In genomic region chr2:33275689-33276444, GRCh38 we compare ENCODE assay signal across 8 cellular contexts.
DNase-seq lines count a peak whose midpoint lies in the region; TF ChIP-seq lines count a peak whose summit lies in the region.

No MANE protein-coding gene starts in this region.

- peak; percentile 68 for DNase-seq in 8988T
- DNase-seq in HT1080 (ENCODE audit: low read depth) = peak; percentile 99
- DNase-seq in activated effector memory CD4-positive, alpha-beta T cell treated with anti-CD3 and anti-CD28 coated beads, Interleukin-2, amount 50 U/mL, for 16 hours = peak; percentile 83
- DNase-seq in kidney epithelial cell (ENCODE audit: low read depth) = peak; percentile 70
- DNase-seq in uterus = peak; percentile 42 to 51
- DNase-seq in NCI-H1105 (lab: John Stamatoyannopoulos, UW) = no peak
- DNase-seq in mesenteric fat pad (ENCODE audit: low spot score) = no peak
- no peak for DNase-seq in NCI-H2029 treated with DMSO at 0.1 percent for 48 hours (lab: John Stamatoyannopoulos, UW)

- H3K27ac ChIP-seq in uterus = peak overlapping the region; percentile 55 to 70

- no peak for TF ChIP-seq POLR2A in uterus (IDR thresholded peaks at IDR 0.05)

- H3K4me3 ChIP-seq in kidney epithelial cell (ENCODE audit: low read depth, low read length) (no peak overlapping the region), uterus (no peak overlapping the region)

- H3K9me3 ChIP-seq in uterus = no peaks in the 10 kb centered on the region

- H3K27me3 ChIP-seq in kidney epithelial cell (ENCODE audit: control insufficient read depth, insufficient read depth, low read length) (no peaks in the 10 kb centered on the region), uterus (no peaks in the 10 kb centered on the region)

- TF ChIP-seq CTCF in kidney epithelial cell (IDR thresholded peaks at IDR 0.05; ENCODE audit: insufficient read depth, low read length, poor library complexity, severe bottlenecking) (no peak), uterus (IDR thresholded peaks at IDR 0.05) (no peak)

- no peaks in the 10 kb centered on the region for H3K36me3 ChIP-seq in kidney epithelial cell (ENCODE audit: control insufficient read depth, insufficient read depth, low read length)
- no peaks in the 10 kb centered on the region for H3K36me3 ChIP-seq in uterus

- H3K4me1 ChIP-seq in uterus = no peaks in the 10 kb centered on the region

- intact Hi-C loops in uterus (cut with DNase I; ENCODE audit: low total_unique reads) = no loop called here

Comparison
In these comparisons a context has a peak if more than half of its experiments do, and no peak if none do; other contexts are left out.
1. DNase-seq: peak in 8988T (single experiment), HT1080 (single experiment), activated effector memory CD4-positive, alpha-beta T cell treated with anti-CD3 and anti-CD28 coated beads, Interleukin-2, amount 50 U/mL, for 16 hours (single experiment), kidney epithelial cell (single experiment) and uterus (2 of 2); none in NCI-H1105 (single experiment), mesenteric fat pad (single experiment) and NCI-H2029 treated with DMSO at 0.1 percent for 48 hours (single experiment).